In genomic region chr15:31342381-31342780, GRCh38 we compare ENCODE assay signal across 10 cellular contexts. TPM values are rescaled to one million over a fixed set of nuclear protein-coding genes. Genes with fewer than 3 reads are reported as not detected.
A peak's percentile ranks its signal among the peaks of the same experiment; 100 is the strongest.
DNase-seq lines count a peak whose midpoint lies in the region; ATAC-seq and TF ChIP-seq lines count a peak whose summit lies in the region.
"Had no signal": no experiment of that assay in that cellular context is flagged by ENCODE, and none has a peak within 500 bp of the region (broad histone marks: within the 10 kb centered on the region; RNA-seq: fewer than 3 reads in every experiment).

No MANE protein-coding gene starts in this region.

- H3K4ac ChIP-seq in mesenchymal stem cell (ENCODE audit: low read depth in 1 of 2, low read length in 2 of 2), result no peak overlapping the region

- peak overlapping the region in 1 of 2 experiments; percentile 24 for H3K18ac ChIP-seq in mesenchymal stem cell (ENCODE audit: low read depth in 1 of 2, low read length in 2 of 2)

- H3K4me3 ChIP-seq in mesenchymal stem cell (ENCODE audit: insufficient read depth in 1 of 2, low read depth in 1 of 2, low read length in 2 of 2) (no peak overlapping the region), thyroid gland (replicated peaks in 1 of 3) (no peak overlapping the region)
- H3K4me3 ChIP-seq: neural progenitor cell, SJCRH30 had no signal

- no peak overlapping the region for H3K14ac ChIP-seq in mesenchymal stem cell (ENCODE audit: low read length in 2 of 2)

- H3K23ac ChIP-seq in mesenchymal stem cell (ENCODE audit: low read length in 2 of 2), result no peak overlapping the region

- no peak overlapping the region for H2BK120ac ChIP-seq in mesenchymal stem cell (ENCODE audit: low read depth, low read length)

- peaks cover 90% of the 10 kb centered on the region for H3K4me1 Mint-ChIP-seq in activated T-cell treated with anti-CD3 and anti-CD28 coated beads, Interleukin-2, amount 50 U/mL, for 72 hours (ENCODE audit: low read depth)

- H3K4me1 ChIP-seq in mesenchymal stem cell (ENCODE audit: control insufficient read depth, insufficient read depth, low read depth, low read length), result peaks cover 25% of the 10 kb centered on the region
- H3K4me1 ChIP-seq in thyroid gland, result peaks cover 83 to 100% of the 10 kb centered on the region in 2 donors
- H3K4me1 ChIP-seq: neural progenitor cell had no signal

- H2BK12ac ChIP-seq in mesenchymal stem cell (ENCODE audit: low read length in 2 of 2), result peak overlapping the region in 1 of 2 experiments; percentile 15

- no peak for TF ChIP-seq POLR2A in thyroid gland (IDR thresholded peaks at IDR 0.05)

- H2BK5ac ChIP-seq in mesenchymal stem cell (ENCODE audit: low read depth, low read length, poor library complexity, severe bottlenecking), result no peak overlapping the region

- H4K8ac ChIP-seq in mesenchymal stem cell (ENCODE audit: low read length), result no peak overlapping the region

- in situ Hi-C loops in GM13977 (cut with MboI; ENCODE audit: low pct_unique_long_range_greater_than_20kb, low sequenced_read_pairs, unreplicated experiment), result no loop called here

- H2AFZ ChIP-seq in mesenchymal stem cell (ENCODE audit: low read depth, low read length), result no peak overlapping the region
- H2AFZ ChIP-seq: neural progenitor cell had no signal

- no peak for DNase-seq in activated T-cell treated with anti-CD3 and anti-CD28 coated beads, Interleukin-2, amount 50 U/mL, for 72 hours
- DNase-seq in activated T-cell treated with anti-CD3 and anti-CD28 coated beads for 4 hours (no peak), mesenchymal stem cell (no peak), thyroid gland (peak; percentile 19 to 21), SKM-1 (lab: John Stamatoyannopoulos, UW; ENCODE audit: unreplicated experiment) (no peak), GM13977 (ENCODE audit: low spot score) (no peak)
- no peak for DNase-seq in activated naive CD4-positive, alpha-beta T cell treated with anti-CD3 and anti-CD28 coated beads, Interleukin-2, amount 50 U/mL, for 72 hours (ENCODE audit: low spot score in 2 of 2)
- DNase-seq: SJCRH30 had no signal

- intact Hi-C loops in thyroid gland (cut with DNase I), result no loop called here

- no peak overlapping the region for H3K9ac ChIP-seq in mesenchymal stem cell (ENCODE audit: low read length)
- H3K9ac ChIP-seq: neural progenitor cell had no signal

- H2AK5ac ChIP-seq in mesenchymal stem cell (ENCODE audit: low read length, severe bottlenecking), result no peak overlapping the region

- TF ChIP-seq CTCF in thyroid gland (IDR thresholded peaks at IDR 0.05), result no peak
- TF ChIP-seq CTCF in GM13977 (IDR thresholded peaks at IDR 0.05; ENCODE audit: extremely low read depth, insufficient read depth, missing control alignments), result no peak

- peak overlapping the region; percentile 85 for H3K27ac Mint-ChIP-seq in activated T-cell treated with anti-CD3 and anti-CD28 coated beads, Interleukin-2, amount 50 U/mL, for 72 hours
- peak overlapping the region; percentile 90 to 99 for H3K27ac Mint-ChIP-seq in activated naive CD4-positive, alpha-beta T cell treated with anti-CD3 and anti-CD28 coated beads, Interleukin-2, amount 50 U/mL, for 72 hours
- H3K27ac Mint-ChIP-seq: neural progenitor cell had no signal

- no peaks in the 10 kb centered on the region for H3K9me3 Mint-ChIP-seq in activated T-cell treated with anti-CD3 and anti-CD28 coated beads, Interleukin-2, amount 50 U/mL, for 72 hours
- no peaks in the 10 kb centered on the region for H3K9me3 Mint-ChIP-seq in activated naive CD4-positive, alpha-beta T cell treated with anti-CD3 and anti-CD28 coated beads, Interleukin-2, amount 50 U/mL, for 72 hours
- H3K9me3 Mint-ChIP-seq: neural progenitor cell had no signal

- no peaks in the 10 kb centered on the region for H3K27me3 Mint-ChIP-seq in activated T-cell treated with anti-CD3 and anti-CD28 coated beads, Interleukin-2, amount 50 U/mL, for 72 hours (ENCODE audit: low read depth)

- H3K36me3 Mint-ChIP-seq in activated T-cell treated with anti-CD3 and anti-CD28 coated beads, Interleukin-2, amount 50 U/mL, for 72 hours (ENCODE audit: insufficient read depth in 2 of 2), result peaks cover 5 to 11% of the 10 kb centered on the region in 2 donors
- peaks cover 0 to 28% of the 10 kb centered on the region in 2 donors for H3K36me3 Mint-ChIP-seq in activated naive CD4-positive, alpha-beta T cell treated with anti-CD3 and anti-CD28 coated beads, Interleukin-2, amount 50 U/mL, for 72 hours
- H3K36me3 Mint-ChIP-seq: neural progenitor cell had no signal

- H3K27ac ChIP-seq in mesenchymal stem cell (ENCODE audit: low read length, poor library complexity, severe bottlenecking) (no peak overlapping the region), thyroid gland (peak overlapping the region; percentile 80 to 100 (median 86))
- H3K27ac ChIP-seq: neural progenitor cell, SJCRH30 had no signal

- no peaks in the 10 kb centered on the region for H3K27me3 ChIP-seq in mesenchymal stem cell (ENCODE audit: control insufficient read depth in 1 of 2, insufficient read depth in 1 of 2, low read length in 2 of 2)
- no peaks in the 10 kb centered on the region for H3K27me3 ChIP-seq in thyroid gland
- H3K27me3 ChIP-seq: neural progenitor cell, SJCRH30 had no signal

- no peaks in the 10 kb centered on the region for H3K9me3 ChIP-seq in mesenchymal stem cell (ENCODE audit: control insufficient read depth, low read length)
- H3K9me3 ChIP-seq in thyroid gland, result no peaks in the 10 kb centered on the region
- H3K9me3 ChIP-seq: SJCRH30 had no signal

- H3K79me1 ChIP-seq in mesenchymal stem cell (replicated peaks; ENCODE audit: low read length, poor library complexity, severe bottlenecking), result peaks cover 72% of the 10 kb centered on the region

- peak overlapping the region; percentile 25 for H4K91ac ChIP-seq in mesenchymal stem cell (ENCODE audit: low read length)

- H2BK15ac ChIP-seq in mesenchymal stem cell (ENCODE audit: low read depth, poor library complexity, severe bottlenecking), result peak overlapping the region; percentile 1

- H3K4me3 Mint-ChIP-seq in activated T-cell treated with anti-CD3 and anti-CD28 coated beads, Interleukin-2, amount 50 U/mL, for 72 hours, result peak overlapping the region; percentile 97 to 100
- H3K4me3 Mint-ChIP-seq: neural progenitor cell had no signal

- no peak overlapping the region for H3K4me2 ChIP-seq in mesenchymal stem cell (ENCODE audit: low read length, poor library complexity, severe bottlenecking)
- H3K4me2 ChIP-seq: neural progenitor cell had no signal

- peaks cover 0 to 19% of the 10 kb centered on the region in 2 experiments for H3K36me3 ChIP-seq in mesenchymal stem cell (ENCODE audit: control insufficient read depth in 1 of 2, insufficient read depth in 2 of 2, low read depth in 1 of 2, low read length in 2 of 2)
- no peaks in the 10 kb centered on the region for H3K36me3 ChIP-seq in thyroid gland
- H3K36me3 ChIP-seq: neural progenitor cell, SJCRH30 had no signal

- 87% methylated on average over 11 of the region's 11 CpGs for WGBS in mesenchymal stem cell
- 77 to 85% methylated on average over 11 of the region's 11 CpGs for WGBS in thyroid gland, 2 donors

- no peak for ATAC-seq in activated T-cell treated with anti-CD3 and anti-CD28 coated beads, Interleukin-2, amount 50 U/mL, for 72 hours (replicated peaks in 1 of 2)
- no peak for ATAC-seq in activated naive CD4-positive, alpha-beta T cell treated with anti-CD3 and anti-CD28 coated beads, Interleukin-2, amount 50 U/mL, for 72 hours
- ATAC-seq in HG02623 (IDR thresholded peaks at IDR 0.05; ENCODE audit: unreplicated experiment), result no peak

RNA-seq across cellular contexts. Expression of gene KLF13, which starts 15.7 kb away (rescaled TPM):
- 100 to 1,000 TPM; 260 to 273 TPM for total RNA-seq in activated T-cell treated with anti-CD3 and anti-CD28 coated beads, Interleukin-2, amount 50 U/mL, for 72 hours
- 100 to 1,000 TPM; 124 to 161 TPM for total RNA-seq in activated naive CD4-positive, alpha-beta T cell treated with anti-CD3 and anti-CD28 coated beads, Interleukin-2, amount 50 U/mL, for 72 hours
- polyA plus RNA-seq in mesenchymal stem cell (2013, experiment 1 of 2), result 93.2 TPM
- polyA plus RNA-seq in mesenchymal stem cell (2013, experiment 2 of 2), result 91.8 TPM
- 100 to 1,000 TPM in 2 of 4 donors, 10 to 100 TPM in 2; 84.0 to 117 (median 97.6) TPM for total RNA-seq in thyroid gland

Comparison
In these comparisons a context has a peak if more than half of its experiments do, and no peak if none do; other contexts are left out.
1. DNase-seq: peak in thyroid gland (2 of 2); none in activated T-cell treated with anti-CD3 and anti-CD28 coated beads, Interleukin-2, amount 50 U/mL, for 72 hours (0 of 2), activated T-cell treated with anti-CD3 and anti-CD28 coated beads for 4 hours (single experiment), activated naive CD4-positive, alpha-beta T cell treated with anti-CD3 and anti-CD28 coated beads, Interleukin-2, amount 50 U/mL, for 72 hours (0 of 2), mesenchymal stem cell (single experiment), SKM-1 (single experiment) and GM13977 (single experiment).